Comparison of ENCODE assay signal across 8 cellular contexts in the genomic region with DNA sequence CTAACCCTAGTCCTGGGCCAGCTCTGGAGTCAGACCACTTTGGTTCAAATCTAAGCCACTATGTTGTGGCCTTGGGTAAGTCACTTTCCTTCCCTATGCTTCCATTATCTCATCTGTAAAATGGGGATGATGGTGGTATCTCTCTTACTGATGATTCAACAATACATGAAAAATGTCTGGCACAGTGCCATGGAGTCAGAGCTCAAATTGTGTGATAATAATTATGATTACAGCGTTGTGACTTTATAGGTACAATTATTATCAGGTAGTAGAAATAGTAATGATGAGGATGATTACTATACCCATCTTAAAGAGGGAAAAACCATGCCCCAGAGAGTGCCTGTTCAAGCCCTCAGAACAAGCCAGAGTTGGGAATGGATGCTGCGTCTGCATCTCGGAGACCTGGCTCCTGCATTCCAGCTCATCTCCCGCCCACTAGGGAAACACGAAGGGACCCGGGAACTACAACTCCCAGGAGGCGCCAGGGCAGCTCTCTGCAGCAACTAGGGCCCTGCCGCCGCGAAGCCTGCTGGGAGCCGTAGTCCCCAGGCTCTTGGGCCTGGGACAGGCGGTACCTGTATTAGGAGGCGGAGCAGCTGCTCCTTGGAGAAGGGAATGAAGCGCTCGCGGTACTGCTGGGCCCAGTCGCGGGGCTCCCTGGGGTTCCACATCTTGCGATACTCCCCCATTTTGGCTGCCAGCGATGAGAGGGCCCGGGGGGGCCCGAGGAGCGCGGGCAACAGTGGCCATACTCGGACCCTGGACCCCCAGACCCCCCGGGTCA. TPM values are rescaled to one million over a fixed set of nuclear protein-coding genes. Genes with fewer than 3 reads are reported as not detected.
DNase-seq lines count a peak whose midpoint lies in the region; ATAC-seq and TF ChIP-seq lines count a peak whose summit lies in the region.

No MANE protein-coding gene starts in this region.

- TF ChIP-seq CTCF in PC-9 (conservative IDR thresholded peaks at IDR 0.05) = no peak

- DNase-seq in DMS 273 (lab: John Stamatoyannopoulos, UW; ENCODE audit: unreplicated experiment) (peak; percentile 98), PC-9 (peak; percentile 95 to 97), erythroblast (lab: John Stamatoyannopoulos, UW) (peak; percentile 92 to 94), mucosa of gallbladder (ENCODE audit: low spot score) (peak; percentile 95)
- peak; percentile 91 for DNase-seq in Jurkat, Clone E6-1 (ENCODE audit: low read depth, low spot score)
- DNase-seq in activated T-cell treated with anti-CD3 and anti-CD28 coated beads, Interleukin-2, amount 50 U/mL, for 4 hours = peak; percentile 84
- peak; percentile 83 for DNase-seq in stimulated activated CD8-positive, alpha-beta memory T cell treated with anti-CD3 and anti-CD28 coated beads, Interleukin-4, amount 100 ng/mL, for 24 hours (ENCODE audit: low read depth)

- no peaks in the 10 kb centered on the region for H3K9me3 ChIP-seq in PC-9 (ENCODE audit: insufficient read depth, low read depth)

- H3K79me2 ChIP-seq in PC-9 (ENCODE audit: low read depth) = no peaks in the 10 kb centered on the region

- peaks cover 7% of the 10 kb centered on the region for H3K36me3 Mint-ChIP-seq in activated T-cell treated with anti-CD3 and anti-CD28 coated beads, Interleukin-2, amount 50 U/mL, for 4 hours (ENCODE audit: insufficient read depth)

- peak; percentile 44 for ATAC-seq in GM21576 (IDR thresholded peaks at IDR 0.05; ENCODE audit: unreplicated experiment)
- ATAC-seq in activated T-cell treated with anti-CD3 and anti-CD28 coated beads, Interleukin-2, amount 50 U/mL, for 4 hours = peak; percentile 75

- H3K4me3 Mint-ChIP-seq in activated T-cell treated with anti-CD3 and anti-CD28 coated beads, Interleukin-2, amount 50 U/mL, for 4 hours = peak overlapping the region; percentile 87

- POLR2A ChIA-PET in PC-9 (lab: Charles Lee; ENCODE audit: unreplicated experiment) = interaction anchor here (0.5 to 2.7 kb wide), 12 partner anchors 8 to 1090 kb away, joined by 3 to 28 read pairs (median 4); a partner anchor contains a TSS

- H2AFZ ChIP-seq in PC-9 = peak overlapping the region; percentile 89

- no peak for TF ChIP-seq POLR2A in erythroblast (IDR thresholded peaks at IDR 0.05; ENCODE audit: low read length)

- no peaks in the 10 kb centered on the region for H3K27me3 Mint-ChIP-seq in activated T-cell treated with anti-CD3 and anti-CD28 coated beads, Interleukin-2, amount 50 U/mL, for 4 hours (ENCODE audit: low read depth)

- peaks cover 4% of the 10 kb centered on the region for H3K4me1 Mint-ChIP-seq in activated T-cell treated with anti-CD3 and anti-CD28 coated beads, Interleukin-2, amount 50 U/mL, for 4 hours (ENCODE audit: low read depth)

- H3K4me3 ChIP-seq in Jurkat, Clone E6-1 (ENCODE audit: low read length) = peak overlapping the region; percentile 100
- peak overlapping the region; percentile 72 for H3K4me3 ChIP-seq in PC-9

- CTCF ChIA-PET in PC-9 (lab: Charles Lee) = interaction anchor here (0.6 to 1.8 kb wide), 5 partner anchors 12 to 125 kb away, joined by 3 to 14 read pairs (median 3); no protein-coding TSS in a partner anchor

- H3K4me1 ChIP-seq in PC-9 (replicated peaks; ENCODE audit: insufficient read depth) = peaks cover 7% of the 10 kb centered on the region

- H3K36me3 ChIP-seq in PC-9 (ENCODE audit: low read depth) = no peaks in the 10 kb centered on the region

- H3K27me3 ChIP-seq in PC-9 (ENCODE audit: insufficient read depth, low read depth) = no peaks in the 10 kb centered on the region

- H3K9me2 ChIP-seq in PC-9 (ENCODE audit: insufficient read depth) = no peaks in the 10 kb centered on the region

- H4K20me1 ChIP-seq in PC-9 (ENCODE audit: insufficient read depth) = no peaks in the 10 kb centered on the region

- peak overlapping the region; percentile 63 for H3K27ac ChIP-seq in PC-9

- BruUV-seq in PC-9 (replicated peaks; lab: Mats Ljungman, UMichigan) = no TSS peak

- no peaks in the 10 kb centered on the region for H3K9me3 Mint-ChIP-seq in activated T-cell treated with anti-CD3 and anti-CD28 coated beads, Interleukin-2, amount 50 U/mL, for 4 hours

- intact Hi-C loops in PC-9 (cut with micrococcal nuclease; ENCODE audit: unreplicated experiment) = loop anchor here (5.0 kb wide), 1 partner anchor 41 kb away; a partner anchor contains a TSS

- peaks cover 19% of the 10 kb centered on the region; the same call in 1 of the 2 replicates for H3F3A ChIP-seq in PC-9 (ENCODE audit: insufficient read depth, low read depth)

- peak overlapping the region; percentile 93 for H3K4me2 ChIP-seq in PC-9

RNA-seq across cellular contexts. Expression of a gene that starts 0.8 kb away (rescaled TPM):
- 23.6 TPM for polyA plus RNA-seq in Jurkat, Clone E6-1 (2012; ENCODE audit: insufficient read depth, insufficient read length)
- total RNA-seq in PC-9 (2021) = 24.8 and 31.3 TPM in 2 replicates
- total RNA-seq in activated T-cell treated with anti-CD3 and anti-CD28 coated beads, Interleukin-2, amount 50 U/mL, for 4 hours = 1 to 10 TPM; 5.2 to 6.4 (median 5.6) TPM
- total RNA-seq in mucosa of gallbladder = 18.0 TPM

RNA-seq across cellular contexts. Expression of a gene that starts 1.3 kb away (rescaled TPM):
- polyA plus RNA-seq in Jurkat, Clone E6-1 (2012; ENCODE audit: insufficient read depth, insufficient read length) = 1.2 TPM
- 1.3 and 2.1 TPM in 2 replicates for total RNA-seq in PC-9 (2021)
- not detected for total RNA-seq in activated T-cell treated with anti-CD3 and anti-CD28 coated beads, Interleukin-2, amount 50 U/mL, for 4 hours
- not detected for total RNA-seq in mucosa of gallbladder

RNA-seq across cellular contexts. Expression of a gene that starts 28.4 kb away (rescaled TPM):
- 72.4 TPM for polyA plus RNA-seq in Jurkat, Clone E6-1 (2012; ENCODE audit: insufficient read depth, insufficient read length)
- 220 and 261 TPM in 2 replicates for total RNA-seq in PC-9 (2021)
- total RNA-seq in activated T-cell treated with anti-CD3 and anti-CD28 coated beads, Interleukin-2, amount 50 U/mL, for 4 hours = 10 to 100 TPM; 58.6 to 63.8 (median 61.3) TPM
- total RNA-seq in mucosa of gallbladder = 205 TPM

RNA-seq across cellular contexts. Expression of a gene that starts 30.6 kb away (rescaled TPM):
- polyA plus RNA-seq in Jurkat, Clone E6-1 (2012; ENCODE audit: insufficient read depth, insufficient read length) = 0.50 TPM
- total RNA-seq in PC-9 (2021) = 3.2 and 3.8 TPM in 2 replicates
- under 1 TPM; 0.11 to 0.14 (median 0.13) TPM for total RNA-seq in activated T-cell treated with anti-CD3 and anti-CD28 coated beads, Interleukin-2, amount 50 U/mL, for 4 hours
- total RNA-seq in mucosa of gallbladder = 0.69 TPM

RNA-seq across cellular contexts. Expression of a gene that starts 37.6 kb away (rescaled TPM):
- 318 TPM for polyA plus RNA-seq in Jurkat, Clone E6-1 (2012; ENCODE audit: insufficient read depth, insufficient read length)
- 29.0 and 56.3 TPM in 2 replicates for total RNA-seq in PC-9 (2021)
- 100 to 1,000 TPM; 187 to 207 (median 196) TPM for total RNA-seq in activated T-cell treated with anti-CD3 and anti-CD28 coated beads, Interleukin-2, amount 50 U/mL, for 4 hours
- total RNA-seq in mucosa of gallbladder = 52.4 TPM

Comparison
In these comparisons a context has a peak if more than half of its experiments do, and no peak if none do; other contexts are left out.
1. Peak in every context shown above with its lines: DNase-seq, ATAC-seq, H3K4me3 ChIP-seq and H3K27ac ChIP-seq.